ENCODE assay signal across 1 cellular context in the genomic region with DNA sequence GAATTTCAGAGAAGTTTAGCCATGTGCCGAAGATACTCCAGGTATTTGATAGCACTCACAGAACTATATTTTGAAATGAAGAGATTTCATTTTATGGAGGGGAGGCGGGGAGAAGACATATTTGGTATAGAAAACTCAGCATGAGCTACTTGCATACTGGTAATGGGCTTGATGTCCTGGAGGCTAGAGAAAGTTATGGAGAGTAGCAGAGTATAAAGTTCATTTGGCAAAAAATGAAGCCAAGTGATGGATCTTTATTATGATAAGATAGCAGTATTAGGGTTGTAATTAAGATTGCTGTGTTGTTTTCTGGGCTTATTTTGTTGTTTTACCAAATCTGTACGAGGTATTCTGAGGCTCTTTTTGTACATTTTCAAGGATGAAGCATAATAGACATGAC.
TF ChIP-seq lines count a peak whose summit lies in the region.

No MANE protein-coding gene starts in this region.

TF ChIP-seq in SK-N-SH treated with all-trans-retinoic acid at 6 μM for 48 hours, 23 proteins besides CTCF, POLR2A, EP300 and RAD21 (continued from another document):
- no peak for TF ChIP-seq OSR1 (CRISPR knock-in tag; IDR thresholded peaks at IDR 0.05)
- TF ChIP-seq PPARA (CRISPR knock-in tag; IDR thresholded peaks at IDR 0.05; ENCODE audit: borderline replicate concordance): no peak
- TF ChIP-seq, protein P1, sequence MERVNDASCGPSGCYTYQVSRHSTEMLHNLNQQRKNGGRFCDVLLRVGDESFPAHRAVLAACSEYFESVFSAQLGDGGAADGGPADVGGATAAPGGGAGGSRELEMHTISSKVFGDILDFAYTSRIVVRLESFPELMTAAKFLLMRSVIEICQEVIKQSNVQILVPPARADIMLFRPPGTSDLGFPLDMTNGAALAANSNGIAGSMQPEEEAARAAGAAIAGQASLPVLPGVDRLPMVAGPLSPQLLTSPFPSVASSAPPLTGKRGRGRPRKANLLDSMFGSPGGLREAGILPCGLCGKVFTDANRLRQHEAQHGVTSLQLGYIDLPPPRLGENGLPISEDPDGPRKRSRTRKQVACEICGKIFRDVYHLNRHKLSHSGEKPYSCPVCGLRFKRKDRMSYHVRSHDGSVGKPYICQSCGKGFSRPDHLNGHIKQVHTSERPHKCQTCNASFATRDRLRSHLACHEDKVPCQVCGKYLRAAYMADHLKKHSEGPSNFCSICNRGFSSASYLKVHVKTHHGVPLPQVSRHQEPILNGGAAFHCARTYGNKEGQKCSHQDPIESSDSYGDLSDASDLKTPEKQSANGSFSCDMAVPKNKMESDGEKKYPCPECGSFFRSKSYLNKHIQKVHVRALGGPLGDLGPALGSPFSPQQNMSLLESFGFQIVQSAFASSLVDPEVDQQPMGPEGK (CRISPR knock-in tag; IDR thresholded peaks at IDR 0.05; ENCODE audit: borderline replicate concordance): no peak
